In genomic region chr13:114037674-114038073, GRCh38 we compare ENCODE assay signal across 13 cellular contexts.
"Had no signal": no experiment of that assay in that cellular context is flagged by ENCODE, and none has a peak within 500 bp of the region (broad histone marks: within the 10 kb centered on the region; RNA-seq: fewer than 3 reads in every experiment).

No MANE protein-coding gene starts in this region.

- H3K36me3 ChIP-seq: adrenal gland had no signal

- H3K27me3 Mint-ChIP-seq: dendritic cell treated with granulocyte-macrophage colony-stimulating factor and Interleukin-4, amounts not matched to agents 40 ng/mL and 50 ng/mL, for 4 days had no signal

- H3K79me2 ChIP-seq: parathyroid adenoma had no signal

- H3K4me1 Mint-ChIP-seq: endodermal cell had no signal

- H3K4me1 ChIP-seq: parathyroid adenoma had no signal

- H2AFZ ChIP-seq: parathyroid adenoma had no signal

- H3K9ac ChIP-seq: parathyroid adenoma had no signal

- H3K27me3 ChIP-seq: adrenal gland had no signal

- H3K27ac ChIP-seq: adrenal gland, parathyroid adenoma had no signal

- H3K4me3 ChIP-seq: adrenal gland had no signal

- DNase-seq: activated gamma-delta T cell treated with Interleukin-2 at 50 U/mL for 16 hours; activated T-cell treated with anti-CD3 and anti-CD28 coated beads, Interleukin-2, amount 50 U/mL, for 48 hours; central memory CD4-positive, alpha-beta T cell; endodermal cell; islet precursor cell; stimulated activated CD4-positive, alpha-beta T cell treated with anti-CD3 and anti-CD28 coated beads, Interleukin-15, amount 100 ng/mL, for 24 hours; stimulated activated CD4-positive, alpha-beta T cell treated with anti-CD3 and anti-CD28 coated beads, Interleukin-4, amount 100 ng/mL, for 4 hours; SW 1271; trophoblast cell had no signal

- H3K4me3 Mint-ChIP-seq: dendritic cell treated with granulocyte-macrophage colony-stimulating factor and Interleukin-4, amounts not matched to agents 40 ng/mL and 50 ng/mL, for 4 days; endodermal cell; T-helper 2 cell treated with Interferon-gamma antibody and Interleukin-4, amounts not matched to agents 5 μg/mL and 100 μg/mL, for 36 hours had no signal

- H3K9me3 ChIP-seq: adrenal gland had no signal

- H3K9me3 Mint-ChIP-seq: dendritic cell treated with granulocyte-macrophage colony-stimulating factor and Interleukin-4, amounts not matched to agents 40 ng/mL and 50 ng/mL, for 4 days; endodermal cell; T-helper 2 cell treated with Interferon-gamma antibody and Interleukin-4, amounts not matched to agents 5 μg/mL and 100 μg/mL, for 36 hours had no signal

- H3K27ac Mint-ChIP-seq: dendritic cell treated with granulocyte-macrophage colony-stimulating factor and Interleukin-4, amounts not matched to agents 40 ng/mL and 50 ng/mL, for 4 days; T-helper 2 cell treated with Interferon-gamma antibody and Interleukin-4, amounts not matched to agents 5 μg/mL and 100 μg/mL, for 36 hours had no signal
